ENCODE assay signal across 8 cellular contexts in genomic region chr19:45886427-45887310, GRCh38. TPM values are rescaled to one million over a fixed set of nuclear protein-coding genes. Genes with fewer than 3 reads are reported as not detected.
DNase-seq lines count a peak whose midpoint lies in the region; ATAC-seq, FAIRE-seq and TF ChIP-seq lines count a peak whose summit lies in the region.

No MANE protein-coding gene starts in this region.

- no peaks in the 10 kb centered on the region for H3K27me3 ChIP-seq in spleen (replicated peaks in 1 of 7)

- DNase-seq in ACHN (peak; percentile 94), NCI-H345 (lab: John Stamatoyannopoulos, UW) (peak; percentile 87), spleen (peak; percentile 95)
- DNase-seq in activated CD4-positive, CD25-positive, alpha-beta regulatory T cell (lab: John Stamatoyannopoulos, UW), result peak; percentile 67 to 75 (median 71)
- peak; percentile 89 for DNase-seq in central memory CD4-positive, alpha-beta T cell

- intact Hi-C loops in spleen (cut with DNase I; ENCODE audit: low total_unique reads), result no loop called here

- ATAC-seq in GM18907 (IDR thresholded peaks at IDR 0.05; ENCODE audit: unreplicated experiment) (peak; percentile 53), HG03159 (IDR thresholded peaks at IDR 0.05; ENCODE audit: unreplicated experiment) (peak; percentile 61)

- TF ChIP-seq POLR2A in spleen (IDR thresholded peaks at IDR 0.05), result peak; percentile 10 to 48 (median 44)

- H3K9me3 ChIP-seq in spleen, result no peaks in the 10 kb centered on the region

- H3K4me1 ChIP-seq in spleen, result peaks cover 25 to 52% (median 43%) of the 10 kb centered on the region in 6 donors

- in situ Hi-C loops in ACHN (cut with HindIII; ENCODE audit: low pct_ligation_motif_present, low pct_unique_long_range_greater_than_20kb, low sequenced_read_pairs), result no loop called here

- H3K4me3 ChIP-seq in spleen, result peak overlapping the region; percentile 73 to 93 (median 77)

- FAIRE-seq in islet of Langerhans (lab: Jason Lieb, UNC), result peak; percentile 73

- WGBS in spleen, 5 donors, result 6 to 9% (median 7%) methylated on average over 25 to 36 of the region's 36 CpGs

- peaks cover 0 to 39% (median 12%) of the 10 kb centered on the region in 6 donors for H3K36me3 ChIP-seq in spleen

- peak overlapping the region; percentile 79 to 95 (median 92) for H3K27ac ChIP-seq in spleen

- no peak for TF ChIP-seq CTCF in spleen (IDR thresholded peaks at IDR 0.05 in 8 of 11, conservative IDR thresholded peaks at IDR 0.05 in 3 of 11)

RNA-seq across cellular contexts. Expression of gene IRF2BP1, which starts 0.7 kb away (rescaled TPM):
- 10 to 100 TPM; 18.5 to 29.4 (median 23.3) TPM for total RNA-seq in spleen
- polyA plus RNA-seq in spleen, result 10 to 100 TPM in 2 of 3 donors, 1 to 10 TPM in 1; 10.0 to 19.9 (median 10.6) TPM

RNA-seq across cellular contexts. Expression of gene MYPOP, which starts 15.7 kb away (rescaled TPM):
- 10 to 100 TPM in 4 of 7 donors, 1 to 10 TPM in 3; 5.8 to 13.2 (median 11.0) TPM for total RNA-seq in spleen
- 1 to 10 TPM; 5.1 to 9.6 (median 9.3) TPM for polyA plus RNA-seq in spleen

RNA-seq across cellular contexts. Expression of gene FOXA3, which starts 22.5 kb away (rescaled TPM):
- under 1 TPM in 1 of 7 donors, not detected in 6; 0.24 TPM for total RNA-seq in spleen
- under 1 TPM in 2 of 3 donors, not detected in 1; 0.09 to 0.16 TPM for polyA plus RNA-seq in spleen

RNA-seq across cellular contexts. Expression of gene SYMPK, which starts 23.7 kb away (rescaled TPM):
- 100 to 1,000 TPM in 1 of 7 donors, 10 to 100 TPM in 6; 56.3 to 106 (median 75.1) TPM for total RNA-seq in spleen
- 100 to 1,000 TPM in 2 of 3 donors, 10 to 100 TPM in 1; 60.3 to 148 (median 147) TPM for polyA plus RNA-seq in spleen

RNA-seq across cellular contexts. Expression of gene NANOS2, which starts 27.9 kb away (rescaled TPM):
- total RNA-seq in spleen, result not detected
- polyA plus RNA-seq in spleen, result not detected

Comparison
In these comparisons a context has a peak if more than half of its experiments do, and no peak if none do; other contexts are left out.
1. Peak in every context shown above with its lines: DNase-seq, ATAC-seq, H3K4me3 ChIP-seq and H3K27ac ChIP-seq.